21 cellular contexts compared by ENCODE assay signal in the genomic region with DNA sequence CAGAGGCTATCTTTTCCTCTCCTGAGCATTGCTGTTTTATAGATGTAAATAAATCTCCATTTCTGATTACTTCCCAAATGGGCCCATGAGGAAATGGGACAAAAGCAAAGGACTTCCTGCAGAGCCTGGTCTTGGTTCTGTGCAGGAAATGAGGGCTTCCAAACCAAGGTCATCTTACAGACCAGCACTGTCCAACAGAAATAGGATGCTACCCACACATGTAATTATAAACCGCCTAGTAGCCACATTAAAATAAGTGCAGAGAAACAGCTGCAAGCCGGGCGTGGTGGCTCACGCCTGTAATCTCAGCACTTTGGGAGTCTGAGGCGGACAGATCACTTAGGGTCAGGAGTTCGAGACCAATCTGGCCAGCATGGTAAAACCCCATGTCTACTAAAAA. TPM values are rescaled to one million over a fixed set of nuclear protein-coding genes. Genes with fewer than 3 reads are reported as not detected.
"Had no signal": no experiment of that assay in that cellular context is flagged by ENCODE, and none has a peak within 500 bp of the region (broad histone marks: within the 10 kb centered on the region; RNA-seq: fewer than 3 reads in every experiment).

No MANE protein-coding gene starts in this region.

- H3K9ac ChIP-seq: KMS-11 had no signal

- H3K9me3 ChIP-seq: body of pancreas had no signal

- ATAC-seq: activated CD4-positive, CD25-positive, alpha-beta regulatory T cell treated with anti-CD3 and anti-CD28 coated beads, Interleukin-2, amount 50 U/mL, for 24 hours; activated CD8-positive, alpha-beta memory T cell treated with anti-CD3 and anti-CD28 coated beads, Interleukin-2, amount 10 ng/mL, durations not matched to agents 7 days and 5 days; body of pancreas had no signal

- H3K4me3 Mint-ChIP-seq: activated CD8-positive, alpha-beta memory T cell treated with anti-CD3 and anti-CD28 coated beads, Interleukin-2, amount 10 ng/mL, durations not matched to agents 7 days and 5 days; T-helper 1 cell treated with Interleukin-12 subunit alpha and Interleukin-12 subunit beta and Interleukin-4 antibody, amounts not matched to agents 30 μg/mL and 1 μg/mL, for 36 hours had no signal

- H3K4me3 ChIP-seq: body of pancreas had no signal

- H3K9me3 Mint-ChIP-seq: T-helper 1 cell treated with Interleukin-12 subunit alpha and Interleukin-12 subunit beta and Interleukin-4 antibody, amounts not matched to agents 30 μg/mL and 1 μg/mL, for 36 hours had no signal

- DNase-seq: activated CD4-positive, alpha-beta T cell treated with anti-CD3 and anti-CD28 coated beads for 48 hours; activated CD4-positive, alpha-beta T cell treated with anti-CD3 and anti-CD28 coated beads, Interleukin-2, amount 50 U/mL, for 48 hours; activated CD8-positive, alpha-beta memory T cell treated with anti-CD3 and anti-CD28 coated beads, Interleukin-2, amount 10 ng/mL, durations not matched to agents 7 days and 5 days; activated naive CD4-positive, alpha-beta T cell treated with anti-CD3 and anti-CD28 coated beads, Interleukin-2, amount 50 U/mL, for 16 hours; aorta; body of pancreas; central memory CD4-positive, alpha-beta T cell; MM.1S; NCI-H1105 treated with DMSO at 0.1 percent for 48 hours; NCI-H1436 treated with DMSO at 0.1 percent for 48 hours; NCI-H187; NCI-H2081; NCI-H446; NCI-H524; NCI-H82; RPMI8226; SHP77 had no signal

- H3K27me3 Mint-ChIP-seq: activated CD8-positive, alpha-beta memory T cell treated with anti-CD3 and anti-CD28 coated beads, Interleukin-2, amount 10 ng/mL, durations not matched to agents 7 days and 5 days had no signal

- H3K27ac Mint-ChIP-seq: activated CD8-positive, alpha-beta memory T cell treated with anti-CD3 and anti-CD28 coated beads, Interleukin-2, amount 10 ng/mL, durations not matched to agents 7 days and 5 days; T-helper 1 cell treated with Interleukin-12 subunit alpha and Interleukin-12 subunit beta and Interleukin-4 antibody, amounts not matched to agents 30 μg/mL and 1 μg/mL, for 36 hours had no signal

- H3K4me2 ChIP-seq: KMS-11 had no signal

- H3K27ac ChIP-seq: body of pancreas, KMS-11 had no signal

- H3K27me3 ChIP-seq: body of pancreas had no signal

RNA-seq across cellular contexts. Expression of a gene that starts 54.8 kb away (rescaled TPM):
- total RNA-seq: OCI-LY7 had no signal
